In the genomic region with DNA sequence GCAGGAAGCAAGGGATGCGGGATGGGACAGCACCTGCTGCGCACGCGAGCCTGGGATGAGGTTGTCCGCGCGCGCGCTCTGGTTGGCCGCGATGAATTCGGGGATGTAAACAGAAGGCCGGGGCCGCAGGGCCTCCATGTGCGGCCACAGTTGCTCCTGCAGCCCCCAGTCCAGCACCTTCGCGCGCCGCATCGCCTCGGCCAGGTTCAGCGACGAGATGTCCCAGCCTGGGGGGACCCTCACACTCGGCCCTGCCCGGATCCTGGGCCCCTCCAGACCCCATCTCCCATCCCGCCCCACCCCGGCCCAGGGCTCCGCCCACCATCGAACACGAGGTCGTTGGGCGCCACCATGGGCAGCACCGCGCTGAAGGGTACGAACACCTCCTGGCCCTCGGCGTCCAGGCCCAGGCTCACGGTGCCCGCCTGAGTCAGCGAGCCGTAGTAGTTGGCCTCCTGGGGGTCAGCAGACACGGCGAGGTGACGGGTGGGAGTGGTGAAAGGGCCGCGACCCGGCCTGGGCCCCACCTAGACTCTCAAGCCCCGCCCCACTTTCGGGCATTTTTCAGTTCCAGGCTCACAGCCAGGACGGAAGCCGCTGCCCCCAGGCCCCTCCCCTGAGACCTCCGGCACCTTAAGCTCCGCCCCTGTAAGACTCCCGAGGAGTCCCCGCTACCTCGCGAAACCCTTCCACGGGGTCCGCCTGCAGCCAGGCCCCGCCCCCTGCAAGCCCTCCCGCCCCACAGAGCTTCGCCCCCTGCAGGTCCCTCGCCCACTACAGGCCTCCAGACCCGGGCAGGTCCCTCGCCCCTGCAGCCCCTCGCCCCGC, we compare ENCODE assay signal across 9 cellular contexts. TPM values are rescaled to one million over a fixed set of nuclear protein-coding genes. Genes with fewer than 3 reads are reported as not detected.
DNase-seq lines count a peak whose midpoint lies in the region; ATAC-seq and TF ChIP-seq lines count a peak whose summit lies in the region.
"Had no signal": no experiment of that assay in that cellular context is flagged by ENCODE, and none has a peak within 500 bp of the region (broad histone marks: within the 10 kb centered on the region; RNA-seq: fewer than 3 reads in every experiment).

No MANE protein-coding gene starts in this region.

- TF ChIP-seq CTCF in VCaP (conservative IDR thresholded peaks at IDR 0.05) (no peak), mammary epithelial cell (conservative IDR thresholded peaks at IDR 0.05 in 1 of 2, IDR thresholded peaks at IDR 0.05 in 1 of 2; ENCODE audit: extremely low read depth in 1 of 2, insufficient read depth in 1 of 2, low read depth in 1 of 2, low read length in 2 of 2) (no peak)

- H3K4me1 ChIP-seq in mammary epithelial cell (ENCODE audit: insufficient read depth, low read length), result peaks cover 40% of the 10 kb centered on the region

- peaks cover 9% of the 10 kb centered on the region for H3K36me3 ChIP-seq in H7 (replicated peaks; ENCODE audit: control insufficient read depth, insufficient read depth, low read length)
- no peaks in the 10 kb centered on the region for H3K36me3 ChIP-seq in mammary epithelial cell (ENCODE audit: insufficient read depth, low read length)

- no peaks in the 10 kb centered on the region for H3K79me2 ChIP-seq in mammary epithelial cell (ENCODE audit: insufficient read depth, low read length)

- BruUV-seq in mammary epithelial cell (replicated peaks; lab: Mats Ljungman, UMichigan), result no TSS peak

- DNase-seq in DMS114 treated with DMSO at 0.1 percent for 48 hours (lab: John Stamatoyannopoulos, UW; ENCODE audit: unreplicated experiment) (peak; percentile 91), H7 (peak; percentile 98), NCI-H1694 treated with DMSO at 0.1 percent for 48 hours (lab: John Stamatoyannopoulos, UW) (peak; percentile 44), mammary epithelial cell (no peak), kidney tubule cell (ENCODE audit: low spot score) (peak; percentile 86)
- DNase-seq in stimulated activated CD4-positive, alpha-beta T cell treated with anti-CD3 and anti-CD28 coated beads, Interleukin-4, amount 100 ng/mL, for 48 hours (ENCODE audit: low read depth in 2 of 2), result peak; percentile 50 to 66

- H4K20me1 ChIP-seq in mammary epithelial cell (ENCODE audit: insufficient read depth, low read length), result no peaks in the 10 kb centered on the region

- H3K9ac ChIP-seq in mammary epithelial cell (ENCODE audit: insufficient read depth, low read length), result no peak overlapping the region

- peak overlapping the region; percentile 97 for H3K4me3 ChIP-seq in H7 (ENCODE audit: insufficient read depth, low read depth, low read length)
- peak overlapping the region in 2 of 3 experiments; percentile 1 to 14 for H3K4me3 ChIP-seq in mammary epithelial cell (replicated peaks in 1 of 3; ENCODE audit: insufficient read depth in 1 of 3, low read depth in 2 of 3, low read length in 3 of 3)

- WGBS in mammary epithelial cell (ENCODE audit: low coverage, missing lambda C conversion rate), result 74% methylated on average over 9 of the region's 67 CpGs

- H3K27ac ChIP-seq in VCaP (peak overlapping the region; percentile 75; the same call in 1 of the 2 replicates), mammary epithelial cell (ENCODE audit: insufficient read depth, low read depth, low read length) (no peak overlapping the region)

- H3K27me3 ChIP-seq in H7 (ENCODE audit: control insufficient read depth, insufficient read depth, low read length), result no peaks in the 10 kb centered on the region
- no peaks in the 10 kb centered on the region for H3K27me3 ChIP-seq in mammary epithelial cell (ENCODE audit: insufficient read depth, low read length)

- CTCF ChIA-PET in mammary epithelial cell (lab: Charles Lee; ENCODE audit: low non-redundant PET), result no interaction called here

- dilution Hi-C loops in mammary epithelial cell (cut with HindIII; ENCODE audit: low sequenced_read_pairs), result no loop called here

- peak overlapping the region; percentile 64 for H3K4me2 ChIP-seq in mammary epithelial cell (ENCODE audit: insufficient read depth, low read depth, low read length)

- in situ Hi-C loops in mammary epithelial cell (cut with MboI; ENCODE audit: low sequenced_read_pairs in 2 of 2), result no loop called here

- intact Hi-C loops in mammary epithelial cell (cut with micrococcal nuclease), result no loop called here

- H2AFZ ChIP-seq in mammary epithelial cell (ENCODE audit: low read depth, low read length), result no peak overlapping the region

- H3K9me3 ChIP-seq in mammary epithelial cell (replicated peaks; ENCODE audit: insufficient read depth, low read length), result no peaks in the 10 kb centered on the region

- ATAC-seq in GM21390 (IDR thresholded peaks at IDR 0.05; ENCODE audit: unreplicated experiment), result no peak

RNA-seq across cellular contexts. Expression of gene ISYNA1, which starts 1.1 kb away (rescaled TPM):
- total RNA-seq in H7 (2014; rRNA removed; shearing (Covaris generic)), result 183 and 212 TPM in 2 replicates
- 10 to 100 TPM; 13.0 to 26.3 TPM for total RNA-seq in mammary epithelial cell
- 14.9 TPM for polyA plus RNA-seq in mammary epithelial cell
- polyA minus RNA-seq in mammary epithelial cell, result 10.4 TPM

RNA-seq across cellular contexts. Expression of gene SSBP4, which starts 17.7 kb away (rescaled TPM):
- 91.1 and 134 TPM in 2 replicates for total RNA-seq in H7 (2014; rRNA removed; shearing (Covaris generic))
- total RNA-seq in mammary epithelial cell, result 10 to 100 TPM; 34.0 to 41.0 TPM
- polyA plus RNA-seq in mammary epithelial cell, result 14.3 TPM
- polyA minus RNA-seq in mammary epithelial cell, result 1.7 TPM

RNA-seq across cellular contexts. Expression of gene LRRC25, which starts 39.4 kb away (rescaled TPM):
- total RNA-seq in H7 (2014; rRNA removed; shearing (Covaris generic)), result 0.76 TPM in 1 of 2 replicates, not detected in the other
- total RNA-seq in mammary epithelial cell, result not detected
- not detected for polyA plus RNA-seq in mammary epithelial cell
- polyA minus RNA-seq in mammary epithelial cell, result not detected
- total RNA-seq: T-helper 2 cell treated with Interferon-gamma antibody and Interleukin-4, amounts not matched to agents 100 ng/mL and 5 ng/mL, for 36 hours had no signal

RNA-seq across cellular contexts. Expression of gene GDF15, which starts 50.9 kb away (rescaled TPM):
- total RNA-seq in H7 (2014; rRNA removed; shearing (Covaris generic)), result 0.30 and 1.4 TPM in 2 replicates
- 10 to 100 TPM; 78.7 to 93.2 TPM for total RNA-seq in mammary epithelial cell
- 21.2 TPM for polyA plus RNA-seq in mammary epithelial cell
- 1.8 TPM for polyA minus RNA-seq in mammary epithelial cell
- total RNA-seq: T-helper 2 cell treated with Interferon-gamma antibody and Interleukin-4, amounts not matched to agents 100 ng/mL and 5 ng/mL, for 36 hours had no signal
